ENCODE assay signal across 12 cellular contexts in genomic region chr18:49861659-49862058, GRCh38. TPM values are rescaled to one million over a fixed set of nuclear protein-coding genes. Genes with fewer than 3 reads are reported as not detected.
A peak's percentile ranks its signal among the peaks of the same experiment; 100 is the strongest.
DNase-seq lines count a peak whose midpoint lies in the region; ATAC-seq and TF ChIP-seq lines count a peak whose summit lies in the region.
"Had no signal": no experiment of that assay in that cellular context is flagged by ENCODE, and none has a peak within 500 bp of the region (broad histone marks: within the 10 kb centered on the region; RNA-seq: fewer than 3 reads in every experiment).

No MANE protein-coding gene starts in this region.

- no peak overlapping the region for H3K27ac Mint-ChIP-seq in activated CD4-positive, alpha-beta T cell treated with anti-CD3 and anti-CD28 coated beads, Interleukin-2, amount 10 ng/mL, durations not matched to agents 7 days and 5 days
- H3K27ac Mint-ChIP-seq: activated B cell treated with CpG ODN at 0.5 μM for 24 hours had no signal

- no peaks in the 10 kb centered on the region for H3F3A ChIP-seq in PC-9 (ENCODE audit: insufficient read depth, low read depth)

- no peak overlapping the region for H2AFZ ChIP-seq in PC-9

- H3K4me2 ChIP-seq in PC-9: no peak overlapping the region

- intact Hi-C loops in PC-9 (cut with micrococcal nuclease; ENCODE audit: unreplicated experiment) (no loop called here), transverse colon (cut with DNase I; ENCODE audit: low total_unique reads) (no loop called here), left lung (cut with DNase I) (no loop called here)

- no peaks in the 10 kb centered on the region for H3K36me3 Mint-ChIP-seq in activated CD4-positive, alpha-beta T cell treated with anti-CD3 and anti-CD28 coated beads, Interleukin-2, amount 10 ng/mL, durations not matched to agents 7 days and 5 days (ENCODE audit: low read depth)

- BruUV-seq in PC-9 (replicated peaks; lab: Mats Ljungman, UMichigan): no TSS peak

- no peak for TF ChIP-seq EP300 in transverse colon (IDR thresholded peaks at IDR 0.05; ENCODE audit: low read depth)

- peaks cover 5% of the 10 kb centered on the region for H3K4me1 ChIP-seq in PC-9 (replicated peaks; ENCODE audit: insufficient read depth)
- peaks cover 3 to 32% (median 17%) of the 10 kb centered on the region in 4 donors for H3K4me1 ChIP-seq in transverse colon
- peaks cover 0 to 8% of the 10 kb centered on the region in 2 donors for H3K4me1 ChIP-seq in left lung
- H3K4me1 ChIP-seq: HAP-1 had no signal

- H3K9me3 Mint-ChIP-seq in activated CD4-positive, alpha-beta T cell treated with anti-CD3 and anti-CD28 coated beads, Interleukin-2, amount 10 ng/mL, durations not matched to agents 7 days and 5 days: no peaks in the 10 kb centered on the region
- H3K9me3 Mint-ChIP-seq: activated B cell treated with CpG ODN at 0.5 μM for 24 hours had no signal

- H3K27ac ChIP-seq in PC-9 (no peak overlapping the region), transverse colon (peak overlapping the region in 1 of 4 donors; percentile 92), left lung (no peak overlapping the region)

- no peaks in the 10 kb centered on the region for H3K27me3 Mint-ChIP-seq in activated CD4-positive, alpha-beta T cell treated with anti-CD3 and anti-CD28 coated beads, Interleukin-2, amount 10 ng/mL, durations not matched to agents 7 days and 5 days

- TF ChIP-seq POLR2A in transverse colon (IDR thresholded peaks at IDR 0.05): no peak

- H3K9me2 ChIP-seq in PC-9 (ENCODE audit: insufficient read depth): no peaks in the 10 kb centered on the region

- H3K9me3 ChIP-seq in PC-9 (ENCODE audit: insufficient read depth, low read depth) (no peaks in the 10 kb centered on the region), transverse colon (no peaks in the 10 kb centered on the region), left lung (no peaks in the 10 kb centered on the region)
- H3K9me3 ChIP-seq: HAP-1 had no signal

- in situ Hi-C loops in transverse colon (cut with MboI; ENCODE audit: low pct_ligation_motif_present in 1 of 4, low pct_unique_long_range_greater_than_20kb in 1 of 4, low sequenced_read_pairs in 3 of 4): loop anchor here in 2 of 4 donors (10.0 to 25.0 kb wide), 2 partner anchors 349 to 357 kb away; no protein-coding TSS in a partner anchor

- H4K20me1 ChIP-seq in PC-9 (ENCODE audit: insufficient read depth): no peaks in the 10 kb centered on the region

- CTCF ChIA-PET in activated CD4-positive, alpha-beta T cell treated with anti-CD3 and anti-CD28 coated beads, Interleukin-2, amount 10 ng/mL, durations not matched to agents 7 days and 5 days (lab: Charles Lee): interaction anchor here (1.0 to 1.6 kb wide), 3 partner anchors 13 to 302 kb away, joined by 3 read pairs; no protein-coding TSS in a partner anchor
- CTCF ChIA-PET in PC-9 (lab: Charles Lee): interaction anchor here (0.6 kb wide), 2 partner anchors 34 to 691 kb away, joined by 3 to 4 read pairs; no protein-coding TSS in a partner anchor

- 53% methylated on average over 3 of the region's 3 CpGs; no CpG with 5 or more reads in 1 of the 2 donors for WGBS in transverse colon (ENCODE audit: low coverage in 1 of 2), 2 donors

- no peaks in the 10 kb centered on the region for H3K4me1 Mint-ChIP-seq in activated CD4-positive, alpha-beta T cell treated with anti-CD3 and anti-CD28 coated beads, Interleukin-2, amount 10 ng/mL, durations not matched to agents 7 days and 5 days
- H3K4me1 Mint-ChIP-seq: activated B cell treated with CpG ODN at 0.5 μM for 24 hours had no signal

- H3K79me2 ChIP-seq in PC-9 (ENCODE audit: low read depth): no peaks in the 10 kb centered on the region

- peak; percentile 13 for DNase-seq in activated CD4-positive, alpha-beta T cell treated with anti-CD3 and anti-CD28 coated beads, Interleukin-2, amount 10 ng/mL, durations not matched to agents 7 days and 5 days
- DNase-seq in activated CD4-positive, alpha-beta T cell treated with anti-CD3 and anti-CD28 coated beads for 1 hour: no peak
- no peak for DNase-seq in PC-9
- DNase-seq in fibroblast of peridontal ligament (ENCODE audit: extremely low read depth): peak; percentile 12
- DNase-seq in transverse colon: no peak
- no peak for DNase-seq in NK-92 (lab: John Stamatoyannopoulos, UW; ENCODE audit: unreplicated experiment)
- no peak for DNase-seq in SW480 (ENCODE audit: low spot score)
- DNase-seq in left lung: no peak
- DNase-seq: activated B cell treated with CpG ODN at 0.5 μM for 24 hours, caudate nucleus, left colon had no signal

- H3K36me3 ChIP-seq in PC-9 (ENCODE audit: low read depth) (no peaks in the 10 kb centered on the region), transverse colon (no peaks in the 10 kb centered on the region), left lung (no peaks in the 10 kb centered on the region)
- H3K36me3 ChIP-seq: HAP-1 had no signal

- POLR2A ChIA-PET in activated CD4-positive, alpha-beta T cell treated with anti-CD3 and anti-CD28 coated beads, Interleukin-2, amount 10 ng/mL, durations not matched to agents 7 days and 5 days (lab: Charles Lee): no interaction called here
- POLR2A ChIA-PET in PC-9 (lab: Charles Lee; ENCODE audit: unreplicated experiment): no interaction called here

- no peak for ATAC-seq in left lung
- ATAC-seq: left colon had no signal

- no peak overlapping the region for H3K4me3 ChIP-seq in PC-9
- H3K4me3 ChIP-seq in transverse colon: no peak overlapping the region
- H3K4me3 ChIP-seq in left lung: no peak overlapping the region
- H3K4me3 ChIP-seq: HAP-1 had no signal

- TF ChIP-seq CTCF in PC-9 (conservative IDR thresholded peaks at IDR 0.05) (peak; percentile 61), transverse colon (IDR thresholded peaks at IDR 0.05) (peak in 3 of 5 experiments; percentile 12 to 24 (median 23)), left lung (IDR thresholded peaks at IDR 0.05) (peak in 1 of 2 donors; percentile 12)

- no peak overlapping the region for H3K4me3 Mint-ChIP-seq in activated CD4-positive, alpha-beta T cell treated with anti-CD3 and anti-CD28 coated beads, Interleukin-2, amount 10 ng/mL, durations not matched to agents 7 days and 5 days
- H3K4me3 Mint-ChIP-seq: activated B cell treated with CpG ODN at 0.5 μM for 24 hours had no signal

- H3K27me3 ChIP-seq in PC-9 (ENCODE audit: insufficient read depth, low read depth) (no peaks in the 10 kb centered on the region), transverse colon (no peaks in the 10 kb centered on the region), left lung (no peaks in the 10 kb centered on the region)

RNA-seq across cellular contexts. Expression of gene ACAA2, which starts 48.3 kb away (rescaled TPM):
- total RNA-seq in activated CD4-positive, alpha-beta T cell treated with anti-CD3 and anti-CD28 coated beads, Interleukin-2, amount 10 ng/mL, durations not matched to agents 7 days and 5 days: 10 to 100 TPM; 88.3 to 91.2 TPM
- total RNA-seq in PC-9 (2021) (33.7 and 37.7 TPM in 2 replicates), transverse colon (100 to 1,000 TPM in 3 of 4 donors, 10 to 100 TPM in 1; 43.0 to 214 (median 147) TPM), left lung (10 to 100 TPM; 60.3 to 71.0 TPM)

Comparison
In these comparisons a context has a peak if more than half of its experiments do, and no peak if none do; other contexts are left out.
1. DNase-seq: peak in activated CD4-positive, alpha-beta T cell treated with anti-CD3 and anti-CD28 coated beads, Interleukin-2, amount 10 ng/mL, durations not matched to agents 7 days and 5 days (single experiment) and fibroblast of peridontal ligament (single experiment); none in activated CD4-positive, alpha-beta T cell treated with anti-CD3 and anti-CD28 coated beads for 1 hour (single experiment), PC-9 (0 of 2), transverse colon (single experiment), NK-92 (single experiment), SW480 (single experiment) and left lung (0 of 2).